8 cellular contexts compared by ENCODE assay signal in the genomic region with DNA sequence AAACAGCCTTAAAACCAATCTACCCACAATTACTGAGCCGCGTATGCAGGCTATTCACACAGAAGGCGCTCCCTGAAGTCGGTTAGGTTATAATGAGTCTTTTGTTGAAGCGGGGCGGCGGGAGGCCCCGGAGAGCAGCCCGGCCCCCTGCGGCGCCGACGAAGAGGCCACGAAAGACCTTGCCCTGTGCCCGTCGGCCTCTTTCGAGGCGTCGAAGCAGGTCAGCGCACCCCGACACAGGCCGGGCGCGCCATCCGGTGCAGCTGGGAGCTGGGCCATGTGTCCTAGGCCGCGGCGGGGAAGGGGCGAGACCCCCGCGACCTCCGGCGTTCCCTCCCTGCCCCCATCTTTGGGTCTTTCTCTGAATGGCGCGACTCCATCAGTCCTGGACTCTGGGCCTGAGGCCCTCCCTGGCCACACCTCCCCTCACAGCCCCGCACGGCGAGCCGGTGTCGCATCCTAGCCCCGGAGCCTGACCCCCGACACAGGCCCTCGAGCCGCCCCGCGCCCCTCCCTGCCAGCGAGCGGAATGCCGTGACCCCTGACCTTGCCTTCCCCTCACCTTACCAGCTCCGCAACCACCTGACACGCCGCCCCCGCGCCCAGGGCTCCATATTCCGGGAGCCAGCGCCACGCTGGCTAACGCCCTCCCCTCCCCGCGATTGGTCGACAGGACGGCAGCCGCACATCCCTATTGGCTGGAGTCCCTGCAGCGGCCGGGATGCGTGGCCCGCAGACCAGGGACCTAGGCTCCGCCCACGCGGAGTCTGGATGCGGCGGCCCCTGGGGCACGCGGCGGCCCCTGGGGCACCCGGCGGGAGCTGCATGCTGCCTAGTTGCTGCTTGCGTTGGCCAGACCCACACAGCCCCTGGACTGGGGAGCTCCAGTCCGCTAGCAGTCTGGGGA. TPM values are rescaled to one million over a fixed set of nuclear protein-coding genes. Genes with fewer than 3 reads are reported as not detected.
DNase-seq lines count a peak whose midpoint lies in the region; ATAC-seq, FAIRE-seq and TF ChIP-seq lines count a peak whose summit lies in the region.

A gene (minus strand): TSS at position 637 of the 907 bp plus-strand sequence. CDS start 15,656 bp downstream, outside the sequence.

- peak; percentile 93 for ATAC-seq in HG03432 (IDR thresholded peaks at IDR 0.05; ENCODE audit: unreplicated experiment)

- H3K4me1 ChIP-seq in kidney (ENCODE audit: control insufficient read depth in 1 of 2, insufficient read depth in 1 of 2, low read depth in 1 of 2, low read length in 2 of 2) = peaks cover 9 to 31% of the 10 kb centered on the region in 2 donors

- H3K27ac ChIP-seq in kidney (ENCODE audit: low read depth in 2 of 2, low read length in 2 of 2) = peak within 1 kb of the TSS; percentile 98

- no peak for TF ChIP-seq CTCF in kidney (IDR thresholded peaks at IDR 0.05; ENCODE audit: borderline replicate concordance, extremely low read depth, insufficient read depth)

- intact Hi-C loops in kidney (cut with DNase I) = no loop called here

- peak within 1 kb of the TSS; percentile 75 to 82 for H3K4me3 ChIP-seq in kidney (ENCODE audit: low read length in 2 of 2)

- no peak for FAIRE-seq in kidney (lab: Jason Lieb, UNC)

- no peaks in the 10 kb centered on the region for H3K36me3 ChIP-seq in kidney (ENCODE audit: control insufficient read depth in 1 of 2, insufficient read depth in 2 of 2, low read length in 2 of 2)

- peak within 1 kb of the TSS; percentile 87 to 94 for H3K9ac ChIP-seq in kidney (ENCODE audit: low read length in 2 of 2)

- H3K9me3 ChIP-seq in kidney (ENCODE audit: control insufficient read depth in 1 of 2, low read length in 2 of 2) = no peaks in the 10 kb centered on the region

- TF ChIP-seq POLR2A in GM19099 (IDR thresholded peaks at IDR 0.05; ENCODE audit: extremely low read depth, insufficient read length, low read depth) = peak; percentile 75

- peak; percentile 82 to 92 for DNase-seq in AML-193 (lab: John Stamatoyannopoulos, UW)
- peak; percentile 94 for DNase-seq in NCI-H510A (lab: John Stamatoyannopoulos, UW)
- peak; percentile 85 for DNase-seq in activated CD4-positive, alpha-beta T cell treated with anti-CD3 and anti-CD28 coated beads for 1 hour
- peak; percentile 56 to 82 for DNase-seq in cerebellar nuclear complex (lab: John Stamatoyannopoulos, UW)
- peak; percentile 98 for DNase-seq in kidney
- DNase-seq in stimulated activated CD4-positive, alpha-beta T cell treated with anti-CD3 and anti-CD28 coated beads, Interleukin-15, amount 100 ng/mL, for 1 hour (ENCODE audit: low read depth in 1 of 2, low spot score in 1 of 2) = peak; percentile 81 to 85

RNA-seq across cellular contexts. Expression of the gene that starts here (rescaled TPM):
- 90.2 TPM for total RNA-seq in kidney
- 22.3 TPM for polyA plus RNA-seq in kidney (ENCODE audit: insufficient read depth, low read depth, low replicate concordance)

Comparison
In these comparisons a context has a peak if more than half of its experiments do, and no peak if none do; other contexts are left out.
1. Peak in every context shown above with its lines: DNase-seq, ATAC-seq, H3K4me3 ChIP-seq and H3K27ac ChIP-seq.